ENCODE assay signal across 10 cellular contexts in the genomic region with DNA sequence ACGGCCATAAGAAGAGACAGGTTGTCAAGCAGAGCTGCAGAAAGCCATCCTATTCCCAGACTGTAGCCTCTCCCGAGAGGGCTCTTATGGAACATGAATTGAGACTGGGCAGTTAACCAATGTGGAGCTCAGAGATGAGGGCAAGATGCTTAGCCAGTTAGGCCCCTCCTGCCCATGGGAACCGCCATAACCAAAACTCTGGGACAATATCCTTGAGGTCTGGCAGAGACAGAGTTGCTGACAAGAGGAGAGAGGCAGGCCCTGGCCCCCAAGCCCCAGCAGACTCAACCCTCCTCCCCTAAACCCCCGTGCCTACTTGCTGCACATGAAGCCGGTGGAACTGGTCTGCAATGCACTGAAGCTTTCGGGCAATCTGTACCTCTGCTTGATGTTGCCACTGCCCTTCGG. TPM values are rescaled to one million over a fixed set of nuclear protein-coding genes. Genes with fewer than 3 reads are reported as not detected.
DNase-seq lines count a peak whose midpoint lies in the region; ATAC-seq and TF ChIP-seq lines count a peak whose summit lies in the region.
"Had no signal": no experiment of that assay in that cellular context is flagged by ENCODE, and none has a peak within 500 bp of the region (broad histone marks: within the 10 kb centered on the region; RNA-seq: fewer than 3 reads in every experiment).

No MANE protein-coding gene starts in this region.

- no peak for DNase-seq in AG04450 (ENCODE audit: low read depth, low spot score)
- DNase-seq in NCI-H1092 (lab: John Stamatoyannopoulos, UW), result peak; percentile 17
- DNase-seq in cerebellar cortex (ENCODE audit: low spot score), result peak; percentile 58
- no peak for DNase-seq in nephron progenitor cell
- no peak for DNase-seq in mucosa of gallbladder (ENCODE audit: low spot score)
- DNase-seq: DND-41; effector memory CD8-positive, alpha-beta T cell had no signal

- H3K27ac Mint-ChIP-seq in nephron progenitor cell, result peak overlapping the region; percentile 18

- ATAC-seq in HG02973 (IDR thresholded peaks at IDR 0.05; ENCODE audit: unreplicated experiment) (no peak), HG02763 (IDR thresholded peaks at IDR 0.05; ENCODE audit: unreplicated experiment) (no peak), HG02938 (IDR thresholded peaks at IDR 0.05; ENCODE audit: unreplicated experiment) (no peak)
- ATAC-seq: effector memory CD8-positive, alpha-beta T cell had no signal

- TF ChIP-seq CTCF in AG04450 (IDR thresholded peaks at IDR 0.05; ENCODE audit: low read depth, low read length), result no peak
- TF ChIP-seq CTCF in nephron progenitor cell (IDR thresholded peaks at IDR 0.05), result no peak

- CTCF ChIA-PET in AG04450 (lab: Charles Lee), result interaction anchor here (0.6 to 6.4 kb wide), 26 partner anchors 8 to 315 kb away, joined by 3 to 68 read pairs (median 7); no protein-coding TSS in a partner anchor

- peak overlapping the region; percentile 69 for H3K4me3 Mint-ChIP-seq in nephron progenitor cell

- H3K9me3 Mint-ChIP-seq in nephron progenitor cell, result no peaks in the 10 kb centered on the region
- H3K9me3 Mint-ChIP-seq: effector memory CD8-positive, alpha-beta T cell had no signal

- peak overlapping the region; percentile 61 for H3K27ac ChIP-seq in AG04450 (ENCODE audit: low read depth, low read length)

- H3K27me3 Mint-ChIP-seq in nephron progenitor cell (ENCODE audit: low read depth, poor library complexity), result no peaks in the 10 kb centered on the region
- H3K27me3 Mint-ChIP-seq: effector memory CD8-positive, alpha-beta T cell had no signal

- peaks cover 92% of the 10 kb centered on the region for H3K4me1 Mint-ChIP-seq in nephron progenitor cell

- POLR2A ChIA-PET in AG04450 (lab: Yijun Ruan, JAX), result interaction anchor here (0.6 to 1.5 kb wide), 5 partner anchors 10 to 57 kb away, joined by 3 to 5 read pairs (median 3); no protein-coding TSS in a partner anchor

- H3K27me3 ChIP-seq in AG04450 (ENCODE audit: control insufficient read depth, insufficient read depth, low read length), result no peaks in the 10 kb centered on the region

- no peaks in the 10 kb centered on the region; the same call in 1 of the 2 replicates for H3K9me3 ChIP-seq in AG04450 (ENCODE audit: control insufficient read depth, insufficient read depth, low read length)

- 0 out of 2 replicates have a peak overlapping the region, but pooled peaks have one; percentile 1 for H3K4me3 ChIP-seq in AG04450 (ENCODE audit: low read depth, low read length)

- H3K36me3 Mint-ChIP-seq in nephron progenitor cell (ENCODE audit: low read depth), result peaks cover 33% of the 10 kb centered on the region

RNA-seq across cellular contexts. Expression of a gene that starts 4.8 kb away (rescaled TPM):
- polyA plus RNA-seq in AG04450 (2011; rRNA removed), result 6.2 and 6.5 TPM in 2 replicates
- 10.6 and 14.3 TPM in 2 replicates for polyA minus RNA-seq in AG04450 (2011; rRNA and poly(A)+ RNA removed)
- total RNA-seq in mucosa of gallbladder, result 36.2 TPM

RNA-seq across cellular contexts. Expression of a gene that starts 57.0 kb away (rescaled TPM):
- polyA plus RNA-seq in AG04450 (2011; rRNA removed), result 8.2 and 9.0 TPM in 2 replicates
- 6.2 and 7.6 TPM in 2 replicates for polyA minus RNA-seq in AG04450 (2011; rRNA and poly(A)+ RNA removed)
- total RNA-seq in mucosa of gallbladder, result 1.4 TPM

Comparison
In these comparisons a context has a peak if more than half of its experiments do, and no peak if none do; other contexts are left out.
1. DNase-seq: peak in NCI-H1092 (single experiment) and cerebellar cortex (single experiment); none in AG04450 (single experiment), nephron progenitor cell (single experiment) and mucosa of gallbladder (single experiment).